In the genomic region with DNA sequence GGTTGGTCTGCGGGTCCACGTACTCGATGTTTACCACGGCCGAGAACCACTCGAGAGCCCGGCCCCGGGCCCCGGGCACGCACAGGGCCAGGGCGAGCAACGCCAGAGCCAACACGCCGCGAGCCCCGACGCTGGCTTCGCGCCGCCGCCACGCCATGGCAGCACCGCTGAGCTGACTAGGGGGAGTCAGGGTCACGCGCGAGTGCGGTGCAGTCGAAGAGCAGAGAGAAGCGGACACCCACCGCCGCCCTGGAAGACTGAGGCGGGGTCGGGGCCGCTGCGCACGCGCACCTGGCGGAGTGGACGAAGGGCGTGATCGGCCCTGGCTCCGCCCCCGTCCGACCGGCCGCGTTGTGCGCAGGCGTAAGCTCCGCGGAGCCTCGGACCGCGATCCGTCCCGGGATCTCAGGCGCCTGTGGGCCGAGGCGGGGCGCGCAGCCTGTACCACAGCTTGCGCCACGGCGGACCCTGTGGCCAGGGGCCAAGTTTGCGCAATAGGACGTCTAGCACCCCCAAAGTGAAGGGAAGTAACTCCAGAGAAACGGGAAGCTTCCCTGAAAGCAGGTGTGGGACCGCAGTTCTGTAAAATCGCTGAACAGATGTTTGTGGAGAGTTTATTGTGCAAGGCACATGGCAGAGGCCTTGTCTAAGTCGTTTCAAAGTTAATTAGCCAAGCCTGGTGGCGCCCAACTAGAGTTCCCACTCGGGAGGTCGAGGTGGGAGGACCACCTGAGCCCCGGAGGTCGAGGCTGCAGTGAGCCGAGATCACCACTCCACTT, we compare ENCODE assay signal across 8 cellular contexts. TPM values are rescaled to one million over a fixed set of nuclear protein-coding genes. Genes with fewer than 3 reads are reported as not detected.
DNase-seq lines count a peak whose midpoint lies in the region; ATAC-seq and TF ChIP-seq lines count a peak whose summit lies in the region.

A gene with protein sequence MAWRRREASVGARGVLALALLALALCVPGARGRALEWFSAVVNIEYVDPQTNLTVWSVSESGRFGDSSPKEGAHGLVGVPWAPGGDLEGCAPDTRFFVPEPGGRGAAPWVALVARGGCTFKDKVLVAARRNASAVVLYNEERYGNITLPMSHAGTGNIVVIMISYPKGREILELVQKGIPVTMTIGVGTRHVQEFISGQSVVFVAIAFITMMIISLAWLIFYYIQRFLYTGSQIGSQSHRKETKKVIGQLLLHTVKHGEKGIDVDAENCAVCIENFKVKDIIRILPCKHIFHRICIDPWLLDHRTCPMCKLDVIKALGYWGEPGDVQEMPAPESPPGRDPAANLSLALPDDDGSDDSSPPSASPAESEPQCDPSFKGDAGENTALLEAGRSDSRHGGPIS (minus strand): TSS at position 270 of the 779 bp plus-strand sequence. CDS start 113 bp downstream, at position 157.

- intact Hi-C loops in lower leg skin (cut with DNase I; ENCODE audit: low total_unique reads), result no loop called here

- peak; percentile 77 for ATAC-seq in GM19397 (IDR thresholded peaks at IDR 0.05; ENCODE audit: unreplicated experiment)
- ATAC-seq in HG03565 (IDR thresholded peaks at IDR 0.05; ENCODE audit: unreplicated experiment), result peak; percentile 53

- TF ChIP-seq POLR2A in lower leg skin (IDR thresholded peaks at IDR 0.05), result peak in 1 of 2 donors; percentile 52

- H3K4me3 ChIP-seq in lower leg skin (ENCODE audit: low read depth, poor library complexity, severe bottlenecking), result peak within 1 kb of the TSS; percentile 83

- 4 to 5% methylated on average over 26 to 45 of the region's 76 CpGs for WGBS in lower leg skin, 2 donors

- DNase-seq in CD1c-positive myeloid dendritic cell (ENCODE audit: extremely low spot score), result peak; percentile 98
- peak; percentile 78 for DNase-seq in NCI-H774 (lab: John Stamatoyannopoulos, UW)
- DNase-seq in activated CD4-positive, alpha-beta T cell treated with anti-CD3 and anti-CD28 coated beads, Interleukin-2, amount 50 U/mL, for 4 hours, result peak; percentile 85
- DNase-seq in dermis microvascular lymphatic vessel endothelial cell (ENCODE audit: low read depth in 2 of 2), result peak; percentile 69 to 94
- DNase-seq in lower leg skin (ENCODE audit: low spot score in 2 of 2), result peak; percentile 89 to 98
- peak; percentile 82 to 88 for DNase-seq in stimulated activated CD4-positive, alpha-beta T cell treated with anti-CD3 and anti-CD28 coated beads, Interleukin-4, amount 100 ng/mL, for 48 hours (ENCODE audit: low read depth in 2 of 2)

- no peak for TF ChIP-seq CTCF in lower leg skin (IDR thresholded peaks at IDR 0.05)

RNA-seq across cellular contexts. Expression of the gene that starts here (rescaled TPM):
- total RNA-seq in dermis microvascular lymphatic vessel endothelial cell, result 31.7 and 38.4 TPM in 2 replicates
- 100 to 1,000 TPM in 1 of 4 donors, 10 to 100 TPM in 3; 59.8 to 120 (median 77.7) TPM for total RNA-seq in lower leg skin

Comparison
In these comparisons a context has a peak if more than half of its experiments do, and no peak if none do; other contexts are left out.
1. Peak in every context shown above with its lines: DNase-seq, ATAC-seq and H3K4me3 ChIP-seq.